In the genomic region with DNA sequence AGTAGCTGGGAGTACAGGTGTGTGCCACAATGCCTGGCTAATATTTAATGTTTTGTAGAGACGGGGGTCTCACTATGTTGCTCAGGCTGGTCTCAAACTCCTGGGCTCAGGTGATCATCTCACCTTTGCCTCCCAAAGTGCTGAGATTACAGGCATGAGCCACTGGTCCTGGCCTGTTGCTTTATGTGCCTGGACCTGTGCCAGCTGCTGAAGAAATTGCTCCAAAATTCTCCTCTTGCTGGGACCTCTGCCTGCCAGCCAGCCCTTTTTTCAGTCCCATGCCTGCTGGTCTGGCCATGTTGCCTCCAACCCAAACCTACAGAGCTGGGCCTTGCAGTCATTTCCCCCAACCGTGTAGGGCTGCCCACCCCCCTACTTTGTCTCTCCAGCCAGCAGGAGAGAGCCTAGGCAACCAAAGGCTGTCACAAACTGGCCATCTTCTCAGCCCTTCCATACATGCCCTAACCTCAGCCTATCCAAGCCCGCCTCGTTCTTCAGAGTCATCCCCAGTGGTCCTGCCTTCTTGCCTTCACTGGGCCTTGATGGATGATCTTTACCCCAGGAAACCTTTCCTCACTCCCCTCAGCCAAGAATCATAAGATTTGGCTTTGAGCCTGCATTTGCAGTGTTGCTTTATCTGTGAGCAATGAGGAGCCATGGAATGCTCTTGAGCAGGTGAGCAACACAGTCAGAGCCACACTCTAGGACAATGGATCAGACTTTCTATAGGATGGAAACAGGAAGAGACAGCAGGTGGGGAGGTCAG, we compare ENCODE assay signal across 1 cellular context.
TF ChIP-seq lines count a peak whose summit lies in the region.

No MANE protein-coding gene starts in this region.

TF ChIP-seq in K562, 482 proteins besides CTCF, POLR2A, EP300 and RAD21:
- TF ChIP-seq RBM25 (IDR thresholded peaks at IDR 0.05; ENCODE audit: low read depth, low read length, severe bottlenecking): peak; percentile 16
- TF ChIP-seq NFIC (IDR thresholded peaks at IDR 0.05): peak; percentile 23; the same call in 1 of the 2 replicates
- TF ChIP-seq PTTG1 (tag; IDR thresholded peaks at IDR 0.05; ENCODE audit: low read depth): no peak
- TF ChIP-seq OTX1 (CRISPR knock-in tag; IDR thresholded peaks at IDR 0.05): no peak
- TF ChIP-seq, protein P1, sequence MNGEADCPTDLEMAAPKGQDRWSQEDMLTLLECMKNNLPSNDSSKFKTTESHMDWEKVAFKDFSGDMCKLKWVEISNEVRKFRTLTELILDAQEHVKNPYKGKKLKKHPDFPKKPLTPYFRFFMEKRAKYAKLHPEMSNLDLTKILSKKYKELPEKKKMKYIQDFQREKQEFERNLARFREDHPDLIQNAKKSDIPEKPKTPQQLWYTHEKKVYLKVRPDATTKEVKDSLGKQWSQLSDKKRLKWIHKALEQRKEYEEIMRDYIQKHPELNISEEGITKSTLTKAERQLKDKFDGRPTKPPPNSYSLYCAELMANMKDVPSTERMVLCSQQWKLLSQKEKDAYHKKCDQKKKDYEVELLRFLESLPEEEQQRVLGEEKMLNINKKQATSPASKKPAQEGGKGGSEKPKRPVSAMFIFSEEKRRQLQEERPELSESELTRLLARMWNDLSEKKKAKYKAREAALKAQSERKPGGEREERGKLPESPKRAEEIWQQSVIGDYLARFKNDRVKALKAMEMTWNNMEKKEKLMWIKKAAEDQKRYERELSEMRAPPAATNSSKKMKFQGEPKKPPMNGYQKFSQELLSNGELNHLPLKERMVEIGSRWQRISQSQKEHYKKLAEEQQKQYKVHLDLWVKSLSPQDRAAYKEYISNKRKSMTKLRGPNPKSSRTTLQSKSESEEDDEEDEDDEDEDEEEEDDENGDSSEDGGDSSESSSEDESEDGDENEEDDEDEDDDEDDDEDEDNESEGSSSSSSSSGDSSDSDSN (IDR thresholded peaks at IDR 0.05; ENCODE audit: borderline replicate concordance in 1 of 2, low read depth in 2 of 2, low read length in 2 of 2): no peak
- peak; percentile 5 for TF ChIP-seq ZFP36 (IDR thresholded peaks at IDR 0.05; ENCODE audit: low read depth, low read length, partially characterized antibody)
